Comparison of ENCODE assay signal across 8 cellular contexts in the genomic region with DNA sequence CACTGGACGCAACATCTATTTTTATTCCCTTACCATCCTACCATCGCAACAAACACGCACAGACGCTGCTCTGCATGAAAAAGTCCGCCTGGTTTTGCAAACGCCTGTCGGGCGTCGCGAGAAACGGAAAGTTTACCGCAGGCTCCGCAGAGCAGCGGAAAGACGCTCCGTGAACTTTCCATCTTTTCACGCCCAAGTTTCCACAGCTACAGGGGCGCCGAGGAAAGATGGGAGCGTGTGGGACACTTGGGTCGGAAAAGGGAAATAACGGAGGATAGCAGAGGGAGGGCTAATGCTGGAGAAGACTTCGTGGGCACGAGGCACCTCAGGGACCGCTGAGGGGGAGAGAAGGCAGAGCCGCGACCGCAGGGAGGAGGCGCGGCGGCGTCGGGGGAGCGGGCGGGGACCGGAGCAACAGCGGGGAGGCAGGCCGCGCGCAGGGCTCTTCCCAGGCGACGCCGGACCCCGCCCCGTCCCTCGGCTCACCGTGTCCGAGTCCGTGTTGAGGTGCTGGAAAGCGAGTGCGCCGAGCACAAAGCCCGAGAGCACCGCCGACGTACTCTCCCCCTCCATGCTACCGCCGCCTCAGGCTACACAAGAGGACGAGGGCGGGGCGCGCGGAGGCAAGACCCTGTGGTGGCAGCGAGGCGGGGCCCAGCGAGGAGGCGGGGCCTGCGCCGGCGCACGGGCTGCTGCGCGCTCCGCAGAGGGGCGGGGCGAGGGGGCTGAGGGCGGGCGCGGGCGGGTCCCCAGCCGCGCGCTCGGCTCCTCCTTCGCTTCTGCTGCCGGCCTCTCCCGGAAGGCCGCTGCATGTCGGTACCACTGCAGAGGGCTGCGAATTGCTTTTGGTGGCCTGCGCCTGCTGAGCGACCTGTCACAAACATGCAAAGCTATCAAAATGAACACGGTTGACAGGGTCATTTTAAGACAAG. TPM values are rescaled to one million over a fixed set of nuclear protein-coding genes. Genes with fewer than 3 reads are reported as not detected.
A peak's percentile ranks its signal among the peaks of the same experiment; 100 is the strongest.
DNase-seq lines count a peak whose midpoint lies in the region; ATAC-seq and TF ChIP-seq lines count a peak whose summit lies in the region.

A gene (minus strand): TSS at position 601 of the 932 bp plus-strand sequence. CDS start 28 bp downstream, at position 573.

- no peak for TF ChIP-seq CTCF in Loucy (conservative IDR thresholded peaks at IDR 0.05; ENCODE audit: low read length)
- no peak for TF ChIP-seq CTCF in RWPE2 (IDR thresholded peaks at IDR 0.05; ENCODE audit: poor library complexity, severe bottlenecking)
- peak; percentile 8 for TF ChIP-seq CTCF in fibroblast of the aortic adventitia (IDR thresholded peaks at IDR 0.05; ENCODE audit: insufficient read depth, low read length)
- no peak for TF ChIP-seq CTCF in nephron progenitor cell (IDR thresholded peaks at IDR 0.05)

- H3K9me3 ChIP-seq in Loucy (ENCODE audit: insufficient read depth, low read depth, low read length) (no peaks in the 10 kb centered on the region), RWPE2 (ENCODE audit: severe bottlenecking) (no peaks in the 10 kb centered on the region)

- H3K27me3 Mint-ChIP-seq in nephron progenitor cell (ENCODE audit: low read depth, poor library complexity): no peaks in the 10 kb centered on the region
- no peaks in the 10 kb centered on the region for H3K27me3 Mint-ChIP-seq in stimulated activated naive CD8-positive, alpha-beta T cell treated with anti-CD3 and anti-CD28 coated beads, Interleukin-15, Interleukin-2, amounts not matched to agents 100 ng/mL and 50 ng/mL, for 24 hours

- DNase-seq in ELF-1 (ENCODE audit: low read depth, low spot score): peak; percentile 95
- peak; percentile 97 for DNase-seq in H7
- DNase-seq in RWPE2 (ENCODE audit: low spot score): peak; percentile 90
- peak; percentile 95 for DNase-seq in activated effector memory CD4-positive, alpha-beta T cell treated with Interleukin-2 at 50 U/mL for 16 hours
- DNase-seq in fibroblast of the aortic adventitia (ENCODE audit: low read depth): peak; percentile 84
- peak; percentile 97 for DNase-seq in nephron progenitor cell

- H3K4me2 ChIP-seq in Loucy (ENCODE audit: low read depth, low read length, poor library complexity, severe bottlenecking): peak within 1 kb of the TSS; percentile 89

- no peaks in the 10 kb centered on the region for H3K9me2 ChIP-seq in Loucy (replicated peaks; ENCODE audit: low read depth, low read length)

- peaks cover 40% of the 10 kb centered on the region for H3K4me1 Mint-ChIP-seq in nephron progenitor cell
- peaks cover 15% of the 10 kb centered on the region for H3K4me1 Mint-ChIP-seq in stimulated activated naive CD8-positive, alpha-beta T cell treated with anti-CD3 and anti-CD28 coated beads, Interleukin-15, Interleukin-2, amounts not matched to agents 100 ng/mL and 50 ng/mL, for 24 hours (ENCODE audit: low read depth)

- H3K79me2 ChIP-seq in Loucy (ENCODE audit: insufficient read depth, low read length): peaks cover 19% of the 10 kb centered on the region

- H3F3A ChIP-seq in Loucy (ENCODE audit: low read depth): no peaks in the 10 kb centered on the region

- 0 out of 2 replicates have a peak, but pooled peaks cover under 1% of the 10 kb centered on the region for H3K36me3 ChIP-seq in H7 (replicated peaks; ENCODE audit: control insufficient read depth, insufficient read depth, low read length)
- H3K36me3 ChIP-seq in Loucy (ENCODE audit: insufficient read depth, low read length): no peaks in the 10 kb centered on the region; the same call in 1 of the 2 replicates
- no peaks in the 10 kb centered on the region; the same call in 1 of the 2 replicates for H3K36me3 ChIP-seq in RWPE2 (ENCODE audit: low read depth)

- peak within 1 kb of the TSS; percentile 95 for H2AFZ ChIP-seq in Loucy (ENCODE audit: low read length)

- no peaks in the 10 kb centered on the region for H3K9me3 Mint-ChIP-seq in nephron progenitor cell
- H3K9me3 Mint-ChIP-seq in stimulated activated naive CD8-positive, alpha-beta T cell treated with anti-CD3 and anti-CD28 coated beads, Interleukin-15, Interleukin-2, amounts not matched to agents 100 ng/mL and 50 ng/mL, for 24 hours: no peaks in the 10 kb centered on the region

- peak within 1 kb of the TSS; percentile 34 for H3K27ac ChIP-seq in RWPE2 (ENCODE audit: poor library complexity, severe bottlenecking)

- peaks cover 26% of the 10 kb centered on the region for H3K4me1 ChIP-seq in Loucy (ENCODE audit: insufficient read depth, low read length, poor library complexity, severe bottlenecking)
- H3K4me1 ChIP-seq in RWPE2 (ENCODE audit: insufficient read depth, poor library complexity, severe bottlenecking): peaks cover 15% of the 10 kb centered on the region

- peak within 1 kb of the TSS; percentile 96 for H3K4me3 Mint-ChIP-seq in nephron progenitor cell
- H3K4me3 Mint-ChIP-seq in stimulated activated naive CD8-positive, alpha-beta T cell treated with anti-CD3 and anti-CD28 coated beads, Interleukin-15, Interleukin-2, amounts not matched to agents 100 ng/mL and 50 ng/mL, for 24 hours: peak within 1 kb of the TSS; percentile 98

- peak; percentile 91 for ATAC-seq in RWPE2 (ENCODE audit: low read depth)

- no peaks in the 10 kb centered on the region for H4K20me1 ChIP-seq in Loucy (ENCODE audit: insufficient read depth, low read length, poor library complexity, severe bottlenecking)

- H3K4me3 ChIP-seq in H7 (ENCODE audit: insufficient read depth, low read depth, low read length): peak within 1 kb of the TSS; percentile 75
- peak within 1 kb of the TSS; percentile 92 for H3K4me3 ChIP-seq in Loucy (ENCODE audit: low read length, poor library complexity, severe bottlenecking)
- peak within 1 kb of the TSS; percentile 57 for H3K4me3 ChIP-seq in RWPE2 (ENCODE audit: severe bottlenecking)
- H3K4me3 ChIP-seq in fibroblast of the aortic adventitia (ENCODE audit: low read depth, low read length): peak within 1 kb of the TSS; percentile 86

- peak within 1 kb of the TSS; percentile 96 for H3K27ac Mint-ChIP-seq in nephron progenitor cell
- peak within 1 kb of the TSS; percentile 97 for H3K27ac Mint-ChIP-seq in stimulated activated naive CD8-positive, alpha-beta T cell treated with anti-CD3 and anti-CD28 coated beads, Interleukin-15, Interleukin-2, amounts not matched to agents 100 ng/mL and 50 ng/mL, for 24 hours

- H3K27me3 ChIP-seq in H7 (ENCODE audit: control insufficient read depth, insufficient read depth, low read length) (peaks cover 2% of the 10 kb centered on the region), Loucy (ENCODE audit: insufficient read depth, low read length, poor library complexity, severe bottlenecking) (no peaks in the 10 kb centered on the region), RWPE2 (ENCODE audit: insufficient read depth, poor library complexity, severe bottlenecking) (no peaks in the 10 kb centered on the region)

- peaks cover 17% of the 10 kb centered on the region for H3K36me3 Mint-ChIP-seq in nephron progenitor cell (ENCODE audit: low read depth)
- peaks cover 10% of the 10 kb centered on the region for H3K36me3 Mint-ChIP-seq in stimulated activated naive CD8-positive, alpha-beta T cell treated with anti-CD3 and anti-CD28 coated beads, Interleukin-15, Interleukin-2, amounts not matched to agents 100 ng/mL and 50 ng/mL, for 24 hours (ENCODE audit: low read depth)

- peak within 1 kb of the TSS; percentile 81 for H3K9ac ChIP-seq in Loucy (ENCODE audit: low read depth, low read length, poor library complexity, severe bottlenecking)

RNA-seq across cellular contexts. Expression of the gene that starts here (rescaled TPM):
- total RNA-seq in H7 (2014; rRNA removed; shearing (Covaris generic)): 15.9 and 17.0 TPM in 2 replicates
- total RNA-seq in fibroblast of the aortic adventitia (ENCODE audit: low replicate concordance): 14.8 and 27.3 TPM in 2 replicates

Comparison
In these comparisons a context has a peak if more than half of its experiments do, and no peak if none do; other contexts are left out.
1. Peak in every context shown above with its lines: DNase-seq, ATAC-seq, H3K4me3 ChIP-seq and H3K27ac ChIP-seq.